7 cellular contexts compared by ENCODE assay signal in genomic region chr1:11749203-11749689, GRCh38. TPM values are rescaled to one million over a fixed set of nuclear protein-coding genes. Genes with fewer than 3 reads are reported as not detected.
DNase-seq lines count a peak whose midpoint lies in the region; ATAC-seq, FAIRE-seq and TF ChIP-seq lines count a peak whose summit lies in the region.
"Had no signal": no experiment of that assay in that cellular context is flagged by ENCODE, and none has a peak within 500 bp of the region (broad histone marks: within the 10 kb centered on the region; RNA-seq: fewer than 3 reads in every experiment).

No MANE protein-coding gene starts in this region.

- peak overlapping the region; percentile 49 for H3K4me3 Mint-ChIP-seq in natural killer cell

- intact Hi-C loops in natural killer cell (cut with micrococcal nuclease): no loop called here
- intact Hi-C loops in tibial artery (cut with DNase I; ENCODE audit: low total_unique reads): no loop called here

- H3K36me3 Mint-ChIP-seq in natural killer cell: peaks cover 13% of the 10 kb centered on the region

- FAIRE-seq in GM12891 (lab: Jason Lieb, UNC): peak; percentile 38

- no peaks in the 10 kb centered on the region for H3K27me3 Mint-ChIP-seq in natural killer cell (ENCODE audit: low read depth in 2 of 2)

- H3K9me3 ChIP-seq in tibial artery: no peaks in the 10 kb centered on the region
- H3K9me3 ChIP-seq: thoracic aorta had no signal

- TF ChIP-seq POLR2A in GM12891 (IDR thresholded peaks at IDR 0.05; ENCODE audit: low read depth, low read length): no peak

- H3K4me1 ChIP-seq in tibial artery: no peaks in the 10 kb centered on the region

- DNase-seq in GM12891 (ENCODE audit: insufficient read length, low spot score) (peak; percentile 83), NCI-H226 (peak; percentile 63), amniotic epithelial cell (ENCODE audit: low read depth) (peak; percentile 34), natural killer cell (peak; percentile 43), tibial artery (no peak)

- H3K27ac Mint-ChIP-seq in natural killer cell: peak overlapping the region; percentile 57 to 88

- H3K27me3 ChIP-seq in tibial artery: peaks cover 0 to 6% of the 10 kb centered on the region in 2 donors

- peak; percentile 88 to 96 (median 94) for ATAC-seq in natural killer cell
- ATAC-seq in GM18520 (IDR thresholded peaks at IDR 0.05; ENCODE audit: unreplicated experiment): no peak

- no peaks in the 10 kb centered on the region for H3K9me3 Mint-ChIP-seq in natural killer cell

- H3K4me1 Mint-ChIP-seq in natural killer cell: peaks cover 35 to 51% of the 10 kb centered on the region in 2 donors

- peak; percentile 43 for TF ChIP-seq CTCF in natural killer cell (IDR thresholded peaks at IDR 0.05)
- TF ChIP-seq CTCF in tibial artery (IDR thresholded peaks at IDR 0.05): no peak

- no peak overlapping the region for H3K4me3 ChIP-seq in tibial artery
- H3K4me3 ChIP-seq: thoracic aorta had no signal

- peaks cover 16 to 61% (median 59%) of the 10 kb centered on the region in 3 donors for H3K36me3 ChIP-seq in tibial artery

- no peak overlapping the region for H3K27ac ChIP-seq in tibial artery
- H3K27ac ChIP-seq: thoracic aorta had no signal

TF ChIP-seq in GM12891, 5 proteins besides CTCF, POLR2A, EP300 and RAD21:
- no peak for TF ChIP-seq PAX5 (IDR thresholded peaks at IDR 0.05; ENCODE audit: insufficient read depth, low read length, severe bottlenecking)
- no peak for TF ChIP-seq TAF1 (IDR thresholded peaks at IDR 0.05; ENCODE audit: low read depth, low read length)
- no peak for TF ChIP-seq SPI1 (IDR thresholded peaks at IDR 0.05; ENCODE audit: low read depth, low read length)

RNA-seq across cellular contexts. Expression of gene C1orf167, which starts 12.7 kb away (rescaled TPM):
- polyA plus RNA-seq in GM12891 (2012; ENCODE audit: low read depth, missing spikeins): 0.86 TPM
- total RNA-seq in natural killer cell: under 1 TPM in 1 of 3 donors, not detected in 2; 0.15 TPM

RNA-seq across cellular contexts. Expression of gene AGTRAP, which starts 13.3 kb away (rescaled TPM):
- 8.9 TPM for polyA plus RNA-seq in GM12891 (2012; ENCODE audit: low read depth, missing spikeins)
- total RNA-seq in natural killer cell: 100 to 1,000 TPM in 2 of 3 donors, 10 to 100 TPM in 1; 94.6 to 122 (median 104) TPM

RNA-seq across cellular contexts. Expression of gene MTHFR, which starts 56.5 kb away (rescaled TPM):
- polyA plus RNA-seq in GM12891 (2012; ENCODE audit: low read depth, missing spikeins): 7.0 TPM
- 10 to 100 TPM; 61.8 to 78.4 (median 69.5) TPM for total RNA-seq in natural killer cell

RNA-seq across cellular contexts. Expression of gene CLCN6, which starts 56.7 kb away (rescaled TPM):
- 8.9 TPM for polyA plus RNA-seq in GM12891 (2012; ENCODE audit: low read depth, missing spikeins)
- 10 to 100 TPM; 21.4 to 28.6 (median 25.6) TPM for total RNA-seq in natural killer cell

RNA-seq across cellular contexts. Expression of gene DRAXIN, which starts 57.7 kb away (rescaled TPM):
- polyA plus RNA-seq in GM12891 (2012; ENCODE audit: low read depth, missing spikeins): 0.01 TPM
- 10 to 100 TPM; 10.9 to 24.9 (median 12.1) TPM for total RNA-seq in natural killer cell

Comparison
In these comparisons a context has a peak if more than half of its experiments do, and no peak if none do; other contexts are left out.
1. DNase-seq: peak in GM12891 (single experiment), NCI-H226 (single experiment), amniotic epithelial cell (single experiment) and natural killer cell (single experiment); none in tibial artery (0 of 2).